In genomic region chr11:12273618-12273995, GRCh38 we compare ENCODE assay signal across 20 cellular contexts.
DNase-seq lines count a peak whose midpoint lies in the region; ATAC-seq, FAIRE-seq and TF ChIP-seq lines count a peak whose summit lies in the region.
"Had no signal": no experiment of that assay in that cellular context is flagged by ENCODE, and none has a peak within 500 bp of the region (broad histone marks: within the 10 kb centered on the region; RNA-seq: fewer than 3 reads in every experiment).

No MANE protein-coding gene starts in this region.

- no peak for TF ChIP-seq EP300 in SK-N-SH (IDR thresholded peaks at IDR 0.05; ENCODE audit: borderline replicate concordance in 1 of 2, low read depth in 1 of 2, low read length in 1 of 2)

- TF ChIP-seq CTCF in SK-N-SH (IDR thresholded peaks at IDR 0.05) (no peak), Caco-2 (IDR thresholded peaks at IDR 0.05; ENCODE audit: insufficient read depth in 1 of 2, low read depth in 1 of 2, low read length in 1 of 2, severe bottlenecking in 1 of 2, unreplicated experiment in 1 of 2) (no peak), astrocyte (IDR thresholded peaks at IDR 0.05; ENCODE audit: insufficient read depth, low read depth, low read length) (no peak), osteoblast (IDR thresholded peaks at IDR 0.05; ENCODE audit: extremely low read depth, low read depth, low read length) (no peak)

- BruUV-seq in Caco-2 (replicated peaks; lab: Mats Ljungman, UMichigan) = no TSS peak

- no peak overlapping the region for H2AFZ ChIP-seq in SK-N-SH (ENCODE audit: low read depth)
- no peak overlapping the region for H2AFZ ChIP-seq in astrocyte (ENCODE audit: low read depth, low read length)
- no peak overlapping the region for H2AFZ ChIP-seq in osteoblast (ENCODE audit: low read length)

- H3K4me2 ChIP-seq in SK-N-SH (no peak overlapping the region), astrocyte (ENCODE audit: low read length) (peak overlapping the region; percentile 45), osteoblast (ENCODE audit: insufficient read depth, low read length) (no peak overlapping the region)

- no peaks in the 10 kb centered on the region for H3K9me3 Mint-ChIP-seq in Caco-2 (ENCODE audit: unreplicated experiment)
- H3K9me3 Mint-ChIP-seq in astrocyte (ENCODE audit: unreplicated experiment) = no peaks in the 10 kb centered on the region

- POLR2A ChIA-PET in SK-N-SH (lab: Yijun Ruan, JAX) = no interaction called here
- POLR2A ChIA-PET in Caco-2 (lab: Charles Lee) = no interaction called here

- no peak for TF ChIP-seq RAD21 in SK-N-SH (IDR thresholded peaks at IDR 0.05; ENCODE audit: low read length)

- DNase-seq in SK-N-SH (no peak), Caco-2 (no peak), astrocyte (ENCODE audit: low read depth) (no peak), osteoblast (ENCODE audit: insufficient read length, low spot score, missing footprints) (peak; percentile 10), epidermal melanocyte (ENCODE audit: insufficient read length, low spot score) (no peak), HuH-7 (ENCODE audit: low spot score) (no peak)
- DNase-seq: AML-193, GDM1, NCI-H1105, NCI-H1694, NCI-H2081 treated with DMSO at 0.1 percent for 48 hours, NCI-H510A, NCI-H748 treated with DMSO at 0.1 percent for 48 hours, SHP77 had no signal

- no peaks in the 10 kb centered on the region for H3K9me2 ChIP-seq in SK-N-SH

- H3K4me3 ChIP-seq in SK-N-SH (ENCODE audit: low read depth in 2 of 2, low read length in 1 of 2) (no peak overlapping the region), Caco-2 (ENCODE audit: low read depth, low read length) (no peak overlapping the region), astrocyte (ENCODE audit: insufficient read depth, low read depth, low read length) (no peak overlapping the region), osteoblast (ENCODE audit: insufficient read depth, low read length) (no peak overlapping the region)
- H3K4me3 ChIP-seq: HAP-1 had no signal

- intact Hi-C loops in Caco-2 (cut with micrococcal nuclease; ENCODE audit: unreplicated experiment) = no loop called here

- H3K27me3 Mint-ChIP-seq in Caco-2 (ENCODE audit: insufficient read depth, unreplicated experiment) (no peaks in the 10 kb centered on the region), astrocyte (ENCODE audit: low read depth, unreplicated experiment) (no peaks in the 10 kb centered on the region)

- H3K4me1 Mint-ChIP-seq in Caco-2 (ENCODE audit: low read depth, unreplicated experiment) (peaks cover 35% of the 10 kb centered on the region), astrocyte (ENCODE audit: low read depth, unreplicated experiment) (peaks cover 42% of the 10 kb centered on the region)

- WGBS in SK-N-SH (ENCODE audit: low lambda C conversion rate) = 97% methylated on average over 2 of the region's 2 CpGs

- peaks cover 25% of the 10 kb centered on the region for H3F3A ChIP-seq in SK-N-SH (replicated peaks; ENCODE audit: insufficient read depth)

- no peak for FAIRE-seq in astrocyte (lab: Jason Lieb, UNC)
- FAIRE-seq: RCC 7860 had no signal

- no peaks in the 10 kb centered on the region for H3K79me2 ChIP-seq in SK-N-SH (ENCODE audit: insufficient read depth)
- H3K79me2 ChIP-seq in astrocyte (ENCODE audit: insufficient read depth, low read length) = no peaks in the 10 kb centered on the region
- no peaks in the 10 kb centered on the region for H3K79me2 ChIP-seq in osteoblast (ENCODE audit: insufficient read depth, low read length)

- no peaks in the 10 kb centered on the region for H3K27me3 ChIP-seq in SK-N-SH (ENCODE audit: insufficient read depth)
- no peaks in the 10 kb centered on the region for H3K27me3 ChIP-seq in Caco-2 (replicated peaks; ENCODE audit: control insufficient read depth, insufficient read depth, low read length)
- H3K27me3 ChIP-seq in astrocyte (ENCODE audit: insufficient read depth, low read length) = no peaks in the 10 kb centered on the region
- no peaks in the 10 kb centered on the region for H3K27me3 ChIP-seq in osteoblast (ENCODE audit: insufficient read depth, low read length)

- no peak overlapping the region for H3K4me3 Mint-ChIP-seq in Caco-2 (ENCODE audit: unreplicated experiment)
- H3K4me3 Mint-ChIP-seq in astrocyte (ENCODE audit: unreplicated experiment) = no peak overlapping the region

- H3K36me3 Mint-ChIP-seq in Caco-2 (ENCODE audit: insufficient read depth, unreplicated experiment) (peaks cover 11% of the 10 kb centered on the region), astrocyte (ENCODE audit: low read depth, unreplicated experiment) (peaks cover 2% of the 10 kb centered on the region)

- H3K27ac ChIP-seq in SK-N-SH (ENCODE audit: low read depth in 2 of 2, low read length in 1 of 2) (peak overlapping the region in 1 of 2 experiments; percentile 63; a peak in 2 of 4 replicates), astrocyte (ENCODE audit: low read depth, low read length) (peak overlapping the region; percentile 64), osteoblast (ENCODE audit: low read depth, low read length) (peak overlapping the region; percentile 38)
- H3K27ac ChIP-seq: 22Rv1, C4-2B had no signal

- no peaks in the 10 kb centered on the region for H3K9me3 ChIP-seq in SK-N-SH
- H3K9me3 ChIP-seq in Caco-2 = no peaks in the 10 kb centered on the region
- H3K9me3 ChIP-seq in astrocyte (ENCODE audit: insufficient read depth, low read depth, low read length) = no peaks in the 10 kb centered on the region
- H3K9me3 ChIP-seq in osteoblast (ENCODE audit: low read depth, low read length) = no peaks in the 10 kb centered on the region
- H3K9me3 ChIP-seq: HAP-1 had no signal

- ATAC-seq in SK-N-SH treated with all-trans-retinoic acid at 6 μM for 48 hours (no peak), GM21619 (IDR thresholded peaks at IDR 0.05; ENCODE audit: unreplicated experiment) (no peak)

- no peaks in the 10 kb centered on the region for H4K20me1 ChIP-seq in SK-N-SH (ENCODE audit: insufficient read depth)
- H4K20me1 ChIP-seq in astrocyte (ENCODE audit: insufficient read depth, low read length) = no peaks in the 10 kb centered on the region
- H4K20me1 ChIP-seq in osteoblast (ENCODE audit: insufficient read depth, low read length) = no peaks in the 10 kb centered on the region

- H3K36me3 ChIP-seq in SK-N-SH (replicated peaks in 1 of 2; ENCODE audit: control insufficient read depth in 1 of 2, insufficient read depth in 2 of 2, low read length in 1 of 2) (no peaks in the 10 kb centered on the region), Caco-2 (ENCODE audit: control insufficient read depth, insufficient read depth, low read length) (no peaks in the 10 kb centered on the region; the same call in 1 of the 2 replicates), astrocyte (ENCODE audit: insufficient read depth, low read length) (no peaks in the 10 kb centered on the region), osteoblast (ENCODE audit: insufficient read depth, low read length) (no peaks in the 10 kb centered on the region)
- H3K36me3 ChIP-seq: HAP-1 had no signal

- peak overlapping the region; percentile 29 for H3K27ac Mint-ChIP-seq in Caco-2 (ENCODE audit: unreplicated experiment)
- peak overlapping the region; percentile 77 for H3K27ac Mint-ChIP-seq in astrocyte (ENCODE audit: unreplicated experiment)

- CTCF ChIA-PET in SK-N-SH (lab: Yijun Ruan, JAX) (interaction anchor here (1.0 to 7.3 kb wide), 4 partner anchors 8 to 342 kb away, joined by 3 to 57 read pairs (median 3); no protein-coding TSS in a partner anchor), Caco-2 (lab: Charles Lee) (no interaction called here)

- H3K9ac ChIP-seq in SK-N-SH (peak overlapping the region; percentile 35; the same call in 1 of the 2 replicates), astrocyte (ENCODE audit: low read length) (peak overlapping the region; percentile 13)

- H3K4me1 ChIP-seq in SK-N-SH (ENCODE audit: control insufficient read depth in 1 of 2, insufficient read depth in 2 of 2, low read depth in 1 of 2, low read length in 1 of 2) (peaks cover 18 to 22% of the 10 kb centered on the region in 2 experiments; a peak in 3 of 4 replicates), Caco-2 (peaks cover 37% of the 10 kb centered on the region), astrocyte (ENCODE audit: insufficient read depth, low read length) (peaks cover 38% of the 10 kb centered on the region), osteoblast (ENCODE audit: insufficient read depth, low read length) (peaks cover 28% of the 10 kb centered on the region)
- H3K4me1 ChIP-seq: HAP-1 had no signal

TF ChIP-seq in SK-N-SH, 30 proteins besides CTCF, POLR2A, EP300 and RAD21:
- TF ChIP-seq GATA2 (CRISPR knock-in tag; IDR thresholded peaks at IDR 0.05) = no peak
- TF ChIP-seq MEF2A (IDR thresholded peaks at IDR 0.05; ENCODE audit: borderline replicate concordance, low read depth) = no peak
- TF ChIP-seq YY1 (IDR thresholded peaks at IDR 0.05; ENCODE audit: low read depth) = no peak
- TF ChIP-seq TAF1 (IDR thresholded peaks at IDR 0.05; ENCODE audit: borderline replicate concordance, low read depth, low read length) = no peak
- no peak for TF ChIP-seq SIN3A (IDR thresholded peaks at IDR 0.05; ENCODE audit: borderline replicate concordance, low read depth, low read length)
- TF ChIP-seq RCOR1 (IDR thresholded peaks at IDR 0.05; ENCODE audit: low read length) = no peak
- TF ChIP-seq ELF1 (IDR thresholded peaks at IDR 0.05) = no peak
- TF ChIP-seq GABPA (IDR thresholded peaks at IDR 0.05; ENCODE audit: low read depth) = no peak
- no peak for TF ChIP-seq TCF12 (IDR thresholded peaks at IDR 0.05)
- no peak for TF ChIP-seq NRF1 (IDR thresholded peaks at IDR 0.05; ENCODE audit: low read depth, low read length)

TF ChIP-seq in SK-N-SH treated with all-trans-retinoic acid at 6 μM for 48 hours, 23 proteins besides CTCF, POLR2A, EP300 and RAD21 (continues in another document):
- no peak for TF ChIP-seq PPARA (CRISPR knock-in tag; IDR thresholded peaks at IDR 0.05; ENCODE audit: borderline replicate concordance)
- no peak for TF ChIP-seq GLIS3 (CRISPR knock-in tag; IDR thresholded peaks at IDR 0.05)
- TF ChIP-seq RARB (CRISPR knock-in tag; IDR thresholded peaks at IDR 0.05) = no peak
- no peak for TF ChIP-seq ISL1 (CRISPR knock-in tag; IDR thresholded peaks at IDR 0.05)
- no peak for TF ChIP-seq ZFP3 (CRISPR knock-in tag; IDR thresholded peaks at IDR 0.05)
- no peak for TF ChIP-seq ZNF8 (CRISPR knock-in tag; IDR thresholded peaks at IDR 0.05)
- no peak for TF ChIP-seq CSRNP3 (CRISPR knock-in tag; IDR thresholded peaks at IDR 0.05)
- no peak for TF ChIP-seq CSDC2 (CRISPR knock-in tag; IDR thresholded peaks at IDR 0.05)
